In genomic region chr11:96156379-96156722, GRCh38 we compare ENCODE assay signal across 8 cellular contexts.
DNase-seq lines count a peak whose midpoint lies in the region; ATAC-seq and TF ChIP-seq lines count a peak whose summit lies in the region.

No MANE protein-coding gene starts in this region.

- peak overlapping the region in 7 of 10 experiments; percentile 0 to 24 (median 14); a peak in 5 of 20 replicates for H3K4me3 ChIP-seq in BLaER1 treated with 17β-estradiol and CSF1 and Interleukin-3, amounts not matched to agents 10 nM and 100 nM
- H3K4me3 ChIP-seq in RWPE2 (ENCODE audit: severe bottlenecking) = no peak overlapping the region
- H3K4me3 ChIP-seq in epithelial cell of proximal tubule (ENCODE audit: low read depth, low read length) = peak overlapping the region; percentile 32
- peak overlapping the region in 1 of 2 experiments; percentile 20 for H3K4me3 ChIP-seq in neutrophil (ENCODE audit: low read depth in 1 of 2, low read length in 1 of 2)

- ATAC-seq in RWPE2 (ENCODE audit: low read depth) = 0 out of 3 replicates have a peak, but pooled peaks have one; percentile 3
- ATAC-seq in GM18907 (IDR thresholded peaks at IDR 0.05; ENCODE audit: unreplicated experiment) = no peak
- no peak for ATAC-seq in HG02798 (IDR thresholded peaks at IDR 0.05; ENCODE audit: poor library complexity, unreplicated experiment)

- H3K9me3 ChIP-seq in BLaER1 treated with 17β-estradiol and CSF1 and Interleukin-3, amounts not matched to agents 10 nM and 100 nM (replicated peaks in 1 of 11) = no peaks in the 10 kb centered on the region
- H3K9me3 ChIP-seq in RWPE2 (ENCODE audit: severe bottlenecking) (no peaks in the 10 kb centered on the region), neutrophil (no peaks in the 10 kb centered on the region)

- peaks cover 22 to 99% (median 52%) of the 10 kb centered on the region in 10 experiments for H3K4me1 ChIP-seq in BLaER1 treated with 17β-estradiol and CSF1 and Interleukin-3, amounts not matched to agents 10 nM and 100 nM
- H3K4me1 ChIP-seq in RWPE2 (ENCODE audit: insufficient read depth, poor library complexity, severe bottlenecking) (peaks cover 31% of the 10 kb centered on the region), neutrophil (ENCODE audit: control insufficient read depth in 1 of 2, insufficient read depth in 1 of 2, low read depth in 1 of 2, low read length in 1 of 2) (peaks cover 28% of the 10 kb centered on the region in 2 experiments)

- H4K20me1 ChIP-seq in BLaER1 treated with 17β-estradiol and CSF1 and Interleukin-3, amounts not matched to agents 10 nM and 100 nM = no peaks in the 10 kb centered on the region

- H3K36me3 ChIP-seq in BLaER1 treated with 17β-estradiol and CSF1 and Interleukin-3, amounts not matched to agents 10 nM and 100 nM = peaks cover 0 to 27% (median 0%) of the 10 kb centered on the region in 11 experiments; a peak in 4 of 22 replicates
- no peaks in the 10 kb centered on the region for H3K36me3 ChIP-seq in RWPE2 (ENCODE audit: low read depth)
- H3K36me3 ChIP-seq in neutrophil = no peaks in the 10 kb centered on the region

- H3K27ac ChIP-seq in BLaER1 treated with 17β-estradiol and CSF1 and Interleukin-3, amounts not matched to agents 10 nM and 100 nM = peak overlapping the region; percentile 54 to 93 (median 79); a peak in 21 of 22 replicates
- H3K27ac ChIP-seq in RWPE2 (ENCODE audit: poor library complexity, severe bottlenecking) (peak overlapping the region; percentile 91), neutrophil (peak overlapping the region; percentile 94)

- no peaks in the 10 kb centered on the region for H3K27me3 ChIP-seq in BLaER1 treated with 17β-estradiol and CSF1 and Interleukin-3, amounts not matched to agents 10 nM and 100 nM
- no peaks in the 10 kb centered on the region for H3K27me3 ChIP-seq in RWPE2 (ENCODE audit: insufficient read depth, poor library complexity, severe bottlenecking)
- no peaks in the 10 kb centered on the region for H3K27me3 ChIP-seq in neutrophil

- DNase-seq in RWPE2 (ENCODE audit: low spot score) = no peak
- peak; percentile 92 for DNase-seq in epithelial cell of proximal tubule (ENCODE audit: low read depth)
- DNase-seq in NOMO-1 treated with dmso at 0.1 percent for 144 hours (lab: John Stamatoyannopoulos, UW; ENCODE audit: unreplicated experiment) = no peak
- DNase-seq in superior temporal gyrus (ENCODE audit: extremely low spot score) = no peak

- TF ChIP-seq CTCF in RWPE2 (IDR thresholded peaks at IDR 0.05; ENCODE audit: poor library complexity, severe bottlenecking) (no peak), epithelial cell of proximal tubule (conservative IDR thresholded peaks at IDR 0.05; ENCODE audit: low read depth, low read length) (no peak), neutrophil (IDR thresholded peaks at IDR 0.05) (no peak)

- H3K4me2 ChIP-seq in BLaER1 treated with 17β-estradiol and CSF1 and Interleukin-3, amounts not matched to agents 10 nM and 100 nM = peak overlapping the region; percentile 49 to 94 (median 82)

- peak overlapping the region in 10 of 11 experiments; percentile 53 to 77 (median 63); a peak in 18 of 22 replicates for H3K9ac ChIP-seq in BLaER1 treated with 17β-estradiol and CSF1 and Interleukin-3, amounts not matched to agents 10 nM and 100 nM
